ENCODE assay signal across 22 cellular contexts in genomic region chr10:123784636-123785035, GRCh38.
DNase-seq lines count a peak whose midpoint lies in the region; ATAC-seq, FAIRE-seq and TF ChIP-seq lines count a peak whose summit lies in the region.
"Had no signal": no experiment of that assay in that cellular context is flagged by ENCODE, and none has a peak within 500 bp of the region (broad histone marks: within the 10 kb centered on the region; RNA-seq: fewer than 3 reads in every experiment).

No MANE protein-coding gene starts in this region.

- no peaks in the 10 kb centered on the region for H3K79me2 ChIP-seq in endothelial cell of umbilical vein (ENCODE audit: control insufficient read depth, insufficient read depth, low read length)

- H3K9me1 ChIP-seq in endothelial cell of umbilical vein (replicated peaks; ENCODE audit: control insufficient read depth, extremely low read depth, insufficient read depth, low read length), result no peaks in the 10 kb centered on the region

- no peaks in the 10 kb centered on the region for H3K4me1 ChIP-seq in colonic mucosa
- no peaks in the 10 kb centered on the region for H3K4me1 ChIP-seq in endothelial cell of umbilical vein (ENCODE audit: control insufficient read depth, extremely low read depth, insufficient read depth, low read length)
- H3K4me1 ChIP-seq: A549; BLaER1 treated with 17β-estradiol and CSF1 and Interleukin-3, amounts not matched to agents 10 nM and 100 nM; Caco-2 had no signal

- no peak for ATAC-seq in HG02759 (IDR thresholded peaks at IDR 0.05; ENCODE audit: unreplicated experiment)
- ATAC-seq: A549; CD8-positive, alpha-beta T cell had no signal

- H3K36me3 Mint-ChIP-seq in type B pancreatic cell, result no peaks in the 10 kb centered on the region
- H3K36me3 Mint-ChIP-seq: CD8-positive, alpha-beta T cell had no signal

- H3K4me3 ChIP-seq in H7 (ENCODE audit: insufficient read depth, low read depth, low read length) (no peak overlapping the region), colonic mucosa (no peak overlapping the region), endothelial cell of umbilical vein (replicated peaks in 1 of 3; ENCODE audit: insufficient read depth in 1 of 3, low read depth in 1 of 3, low read length in 3 of 3) (no peak overlapping the region)
- H3K4me3 ChIP-seq: A549; BLaER1 treated with 17β-estradiol and CSF1 and Interleukin-3, amounts not matched to agents 10 nM and 100 nM had no signal

- H3K27ac Mint-ChIP-seq in type B pancreatic cell, result peak overlapping the region; percentile 41
- H3K27ac Mint-ChIP-seq: B cell; CD4-positive, alpha-beta T cell; CD8-positive, alpha-beta T cell had no signal

- H3K27me3 ChIP-seq in H7 (ENCODE audit: control insufficient read depth, insufficient read depth, low read length) (peaks cover 30% of the 10 kb centered on the region), colonic mucosa (no peaks in the 10 kb centered on the region), endothelial cell of umbilical vein (ENCODE audit: control insufficient read depth in 2 of 2, insufficient read depth in 2 of 2, low read length in 2 of 2) (no peaks in the 10 kb centered on the region)

- peak; percentile 2 for DNase-seq in H7
- DNase-seq in colonic mucosa, result peak; percentile 7
- DNase-seq in endothelial cell of umbilical vein (ENCODE audit: low read depth, low spot score), result peak; percentile 72
- DNase-seq in type B pancreatic cell (ENCODE audit: extremely low spot score, unreplicated experiment), result no peak
- no peak for DNase-seq in anterior cingulate cortex (lab: John Stamatoyannopoulos, UW)
- DNase-seq in activated T-cell treated with anti-CD3 and anti-CD28 coated beads, Interleukin-2, amount 50 U/mL, for 1 hour, result no peak
- DNase-seq: AML-193; Caco-2; Calu3; CD4-positive, alpha-beta T cell; CD8-positive, alpha-beta T cell; DMS79 treated with DMSO at 0.1 percent for 48 hours; GF-D8 had no signal

- BruUV-seq in endothelial cell of umbilical vein (replicated peaks; lab: Mats Ljungman, UMichigan), result no TSS peak

- H3K36me3 ChIP-seq in H7 (replicated peaks; ENCODE audit: control insufficient read depth, insufficient read depth, low read length), result no peaks in the 10 kb centered on the region
- no peaks in the 10 kb centered on the region for H3K36me3 ChIP-seq in colonic mucosa
- no peaks in the 10 kb centered on the region for H3K36me3 ChIP-seq in endothelial cell of umbilical vein (ENCODE audit: control insufficient read depth in 2 of 2, extremely low read depth in 1 of 2, insufficient read depth in 2 of 2, low read length in 2 of 2)
- H3K36me3 ChIP-seq: BLaER1 treated with 17β-estradiol and CSF1 and Interleukin-3, amounts not matched to agents 10 nM and 100 nM had no signal

- H3K4me2 ChIP-seq in endothelial cell of umbilical vein (ENCODE audit: insufficient read depth, low read length), result no peak overlapping the region
- H3K4me2 ChIP-seq: A549; BLaER1 treated with 17β-estradiol and CSF1 and Interleukin-3, amounts not matched to agents 10 nM and 100 nM had no signal

- TF ChIP-seq POLR2A in endothelial cell of umbilical vein (IDR thresholded peaks at IDR 0.05; ENCODE audit: low read depth, low read length), result no peak

- FAIRE-seq in endothelial cell of umbilical vein (lab: Jason Lieb, UNC), result no peak
- FAIRE-seq: A549, D721Med, G401.6, GM12891 had no signal

- intact Hi-C loops in colonic mucosa (cut with DNase I) (no loop called here), endothelial cell of umbilical vein (cut with micrococcal nuclease) (no loop called here)

- CTCF ChIA-PET in endothelial cell of umbilical vein (lab: Charles Lee), result no interaction called here

- POLR2A ChIA-PET in endothelial cell of umbilical vein (lab: Charles Lee), result no interaction called here

- dilution Hi-C loops in endothelial cell of umbilical vein (cut with MboI; ENCODE audit: extremely low pct_ligation_motif_present, low sequenced_read_pairs), result no loop called here

- no peak overlapping the region for H2AFZ ChIP-seq in endothelial cell of umbilical vein (ENCODE audit: low read depth, low read length)

- H3K4me3 Mint-ChIP-seq in type B pancreatic cell, result no peak overlapping the region
- H3K4me3 Mint-ChIP-seq: B cell; CD4-positive, alpha-beta T cell; CD8-positive, alpha-beta T cell had no signal

- TF ChIP-seq CTCF in colonic mucosa (IDR thresholded peaks at IDR 0.05) (no peak), endothelial cell of umbilical vein (IDR thresholded peaks at IDR 0.05; ENCODE audit: extremely low read depth in 1 of 2, insufficient read depth in 1 of 2, low read depth in 1 of 2, low read length in 2 of 2) (no peak), type B pancreatic cell (conservative IDR thresholded peaks at IDR 0.05) (no peak)

- no peaks in the 10 kb centered on the region for H3K9me3 ChIP-seq in colonic mucosa
- no peaks in the 10 kb centered on the region for H3K9me3 ChIP-seq in endothelial cell of umbilical vein (replicated peaks; ENCODE audit: control insufficient read depth, insufficient read depth, low read length)

- H3K9me3 Mint-ChIP-seq in type B pancreatic cell, result no peaks in the 10 kb centered on the region
- H3K9me3 Mint-ChIP-seq: CD4-positive, alpha-beta T cell; CD8-positive, alpha-beta T cell had no signal

- no peaks in the 10 kb centered on the region for H3K4me1 Mint-ChIP-seq in type B pancreatic cell (ENCODE audit: unreplicated experiment)
- H3K4me1 Mint-ChIP-seq: B cell had no signal

- peaks cover 19% of the 10 kb centered on the region for H3K27me3 Mint-ChIP-seq in type B pancreatic cell

- no peak overlapping the region for H3K27ac ChIP-seq in colonic mucosa
- no peak overlapping the region for H3K27ac ChIP-seq in endothelial cell of umbilical vein (ENCODE audit: insufficient read depth, low read depth, low read length)
- H3K27ac ChIP-seq: 22Rv1; A549; BLaER1 treated with 17β-estradiol and CSF1 and Interleukin-3, amounts not matched to agents 10 nM and 100 nM; C4-2B had no signal

- H4K20me1 ChIP-seq in endothelial cell of umbilical vein (replicated peaks; ENCODE audit: control insufficient read depth, extremely low read depth, insufficient read depth, low read length), result no peaks in the 10 kb centered on the region

- H3K9ac ChIP-seq in colonic mucosa (ENCODE audit: low read depth in 2 of 2, low read length in 2 of 2) (no peak overlapping the region), endothelial cell of umbilical vein (replicated peaks; ENCODE audit: extremely low read depth, insufficient read depth, low read length) (no peak overlapping the region)
- H3K9ac ChIP-seq: BLaER1 treated with 17β-estradiol and CSF1 and Interleukin-3, amounts not matched to agents 10 nM and 100 nM had no signal

TF ChIP-seq in endothelial cell of umbilical vein, 7 proteins besides CTCF, POLR2A, EP300 and RAD21:
- TF ChIP-seq MAX (IDR thresholded peaks at IDR 0.05; ENCODE audit: insufficient read depth, insufficient read length), result no peak
- TF ChIP-seq JUN (IDR thresholded peaks at IDR 0.05; ENCODE audit: borderline replicate concordance, insufficient read depth, insufficient read length, low read depth), result peak; percentile 39

Comparison
In these comparisons a context has a peak if more than half of its experiments do, and no peak if none do; other contexts are left out.
1. DNase-seq: peak in H7 (single experiment), colonic mucosa (single experiment) and endothelial cell of umbilical vein (single experiment); none in type B pancreatic cell (single experiment), anterior cingulate cortex (0 of 58) and activated T-cell treated with anti-CD3 and anti-CD28 coated beads, Interleukin-2, amount 50 U/mL, for 1 hour (single experiment).